1 cellular context compared by ENCODE assay signal in the genomic region with DNA sequence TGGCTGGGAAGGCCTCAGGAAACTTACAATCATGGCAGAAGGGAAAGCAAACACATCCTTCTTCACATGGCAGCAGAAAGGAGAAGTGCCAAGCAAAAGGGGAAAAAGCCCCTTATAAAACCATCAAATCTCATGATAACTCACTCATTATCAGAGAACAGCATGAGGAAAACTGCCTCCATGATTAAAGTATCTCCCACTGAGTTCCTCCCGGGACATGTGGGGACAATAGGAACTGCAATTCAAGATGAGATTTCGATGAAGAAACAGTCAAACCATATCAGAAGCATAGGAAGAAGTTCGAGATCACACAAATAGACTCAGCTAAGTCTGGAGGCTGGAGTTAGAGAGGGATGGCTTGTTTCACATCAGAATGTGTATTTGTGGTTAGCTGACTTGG.
TF ChIP-seq lines count a peak whose summit lies in the region.

No MANE protein-coding gene starts in this region.

TF ChIP-seq in H1, 55 proteins besides CTCF, POLR2A, EP300 and RAD21:
- TF ChIP-seq SP2 (IDR thresholded peaks at IDR 0.05; ENCODE audit: low read length) (no peak), GTF2F1 (IDR thresholded peaks at IDR 0.05; ENCODE audit: borderline replicate concordance, low read depth, low read length) (no peak), SP1 (IDR thresholded peaks at IDR 0.05; ENCODE audit: low read depth, low read length) (no peak), TAF7 (optimal IDR thresholded peaks at IDR 0.05; ENCODE audit: borderline replicate concordance, low read depth, low read length) (no peak), CTBP2 (IDR thresholded peaks at IDR 0.05; ENCODE audit: borderline replicate concordance, insufficient read depth, insufficient read length, low read length) (no peak), HDAC2 (IDR thresholded peaks at IDR 0.05; ENCODE audit: borderline replicate concordance in 1 of 2, low read depth in 2 of 2, low read length in 2 of 2) (no peak), SAP30 (IDR thresholded peaks at IDR 0.05; ENCODE audit: insufficient read depth, insufficient replicate concordance, low read length) (no peak), CHD1 (IDR thresholded peaks at IDR 0.05; ENCODE audit: low read depth, low read length) (no peak)
- TF ChIP-seq, protein P1, sequence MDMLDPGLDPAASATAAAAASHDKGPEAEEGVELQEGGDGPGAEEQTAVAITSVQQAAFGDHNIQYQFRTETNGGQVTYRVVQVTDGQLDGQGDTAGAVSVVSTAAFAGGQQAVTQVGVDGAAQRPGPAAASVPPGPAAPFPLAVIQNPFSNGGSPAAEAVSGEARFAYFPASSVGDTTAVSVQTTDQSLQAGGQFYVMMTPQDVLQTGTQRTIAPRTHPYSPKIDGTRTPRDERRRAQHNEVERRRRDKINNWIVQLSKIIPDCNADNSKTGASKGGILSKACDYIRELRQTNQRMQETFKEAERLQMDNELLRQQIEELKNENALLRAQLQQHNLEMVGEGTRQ (IDR thresholded peaks at IDR 0.05; ENCODE audit: low read length) = no peak
